In the genomic region with DNA sequence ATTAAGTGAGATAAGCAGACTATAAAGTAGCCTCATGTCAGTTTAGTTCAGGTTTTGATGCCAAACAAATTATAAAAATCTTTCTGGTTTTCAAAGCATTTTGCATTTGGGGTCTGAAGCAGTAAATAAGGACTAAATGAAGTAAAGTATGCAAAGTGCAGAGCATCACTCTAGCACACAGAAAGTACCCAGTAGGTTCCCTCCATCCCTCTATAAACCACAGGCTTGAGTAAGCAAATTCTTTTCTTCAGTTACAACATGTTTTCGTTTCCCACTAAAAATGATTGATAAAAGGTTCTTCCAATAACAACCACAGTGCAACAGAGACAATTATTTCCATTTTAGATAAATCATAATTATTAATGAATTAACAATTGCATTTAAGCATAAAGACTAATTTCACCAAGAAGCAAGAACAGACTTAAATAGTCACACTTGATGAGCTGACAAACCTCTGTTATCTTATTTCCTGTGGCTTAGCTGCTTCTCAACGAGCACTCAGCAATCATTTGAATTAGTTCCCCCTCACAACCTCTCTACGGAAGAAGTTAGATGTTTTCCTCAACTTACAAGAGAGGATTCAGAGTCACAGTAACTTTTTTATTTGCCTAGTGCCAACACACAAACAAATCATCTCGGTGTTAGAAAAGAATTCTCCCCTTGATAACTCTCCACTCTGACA, we compare ENCODE assay signal across 10 cellular contexts.
DNase-seq lines count a peak whose midpoint lies in the region; ATAC-seq and TF ChIP-seq lines count a peak whose summit lies in the region.
"Had no signal": no experiment of that assay in that cellular context is flagged by ENCODE, and none has a peak within 500 bp of the region (broad histone marks: within the 10 kb centered on the region; RNA-seq: fewer than 3 reads in every experiment).

No MANE protein-coding gene starts in this region.

- 11 to 28% (median 15%) methylated on average over 4 of the region's 4 CpGs for WGBS in spleen, 5 donors

- peak overlapping the region; percentile 66 for H3K27ac Mint-ChIP-seq in activated T-helper 2 cell treated with anti-CD3 and anti-CD28 coated beads, Interferon-gamma antibody, Interleukin-2, Interleukin-4, amounts not matched to agents 10 μg/mL and 5 μg/mL and 100 μg/mL, durations not matched to agents 14 hours and 24 hours and 36 hours

- peak overlapping the region in 1 of 8 donors; percentile 29 for H3K27ac ChIP-seq in spleen
- H3K27ac ChIP-seq: gastrocnemius medialis had no signal

- TF ChIP-seq CTCF in GM10266 (IDR thresholded peaks at IDR 0.05; ENCODE audit: control insufficient read depth, insufficient read depth, low read depth, missing control alignments) (no peak), spleen (IDR thresholded peaks at IDR 0.05 in 8 of 11, conservative IDR thresholded peaks at IDR 0.05 in 3 of 11) (no peak)

- H3K4me1 Mint-ChIP-seq in activated T-helper 2 cell treated with anti-CD3 and anti-CD28 coated beads, Interferon-gamma antibody, Interleukin-2, Interleukin-4, amounts not matched to agents 10 μg/mL and 5 μg/mL and 100 μg/mL, durations not matched to agents 14 hours and 24 hours and 36 hours (ENCODE audit: low read depth), result peaks cover 59% of the 10 kb centered on the region

- no peaks in the 10 kb centered on the region for H3K27me3 ChIP-seq in spleen (replicated peaks in 1 of 7)
- H3K27me3 ChIP-seq: gastrocnemius medialis had no signal

- peaks cover 0 to 56% (median 21%) of the 10 kb centered on the region in 6 donors for H3K36me3 ChIP-seq in spleen
- H3K36me3 ChIP-seq: gastrocnemius medialis had no signal

- no peak overlapping the region for H3K4me3 Mint-ChIP-seq in activated T-helper 2 cell treated with anti-CD3 and anti-CD28 coated beads, Interferon-gamma antibody, Interleukin-2, Interleukin-4, amounts not matched to agents 10 μg/mL and 5 μg/mL and 100 μg/mL, durations not matched to agents 14 hours and 24 hours and 36 hours (ENCODE audit: low read depth)

- ATAC-seq in GM19455 (IDR thresholded peaks at IDR 0.05; ENCODE audit: unreplicated experiment) (peak; percentile 63), HG03159 (IDR thresholded peaks at IDR 0.05; ENCODE audit: unreplicated experiment) (peak; percentile 59)
- ATAC-seq: gastrocnemius medialis, sciatic nerve had no signal

- no peaks in the 10 kb centered on the region for H3K27me3 Mint-ChIP-seq in activated T-helper 2 cell treated with anti-CD3 and anti-CD28 coated beads, Interferon-gamma antibody, Interleukin-2, Interleukin-4, amounts not matched to agents 10 μg/mL and 5 μg/mL and 100 μg/mL, durations not matched to agents 14 hours and 24 hours and 36 hours (ENCODE audit: low read depth)

- intact Hi-C loops in activated T-helper 2 cell treated with anti-CD3 and anti-CD28 coated beads, Interferon-gamma antibody, Interleukin-2, Interleukin-4, amounts not matched to agents 10 μg/mL and 5 μg/mL and 100 μg/mL, durations not matched to agents 14 hours and 24 hours and 36 hours (cut with micrococcal nuclease), result loop anchor here (5.0 kb wide), 2 partner anchors 66 to 134 kb away; no protein-coding TSS in a partner anchor
- intact Hi-C loops in spleen (cut with DNase I; ENCODE audit: low total_unique reads), result no loop called here

- H3K9me3 ChIP-seq in spleen, result peaks cover 0 to 3% (median 0%) of the 10 kb centered on the region in 8 donors
- H3K9me3 ChIP-seq: gastrocnemius medialis had no signal

- peaks cover 62% of the 10 kb centered on the region for H3K36me3 Mint-ChIP-seq in activated T-helper 2 cell treated with anti-CD3 and anti-CD28 coated beads, Interferon-gamma antibody, Interleukin-2, Interleukin-4, amounts not matched to agents 10 μg/mL and 5 μg/mL and 100 μg/mL, durations not matched to agents 14 hours and 24 hours and 36 hours (ENCODE audit: low read depth)

- H3K4me3 ChIP-seq in spleen, result no peak overlapping the region
- H3K4me3 ChIP-seq: gastrocnemius medialis had no signal

- peaks cover 4% of the 10 kb centered on the region for H3K9me3 Mint-ChIP-seq in activated T-helper 2 cell treated with anti-CD3 and anti-CD28 coated beads, Interferon-gamma antibody, Interleukin-2, Interleukin-4, amounts not matched to agents 10 μg/mL and 5 μg/mL and 100 μg/mL, durations not matched to agents 14 hours and 24 hours and 36 hours

- DNase-seq in GM10266 (ENCODE audit: extremely low spot score) (peak; percentile 21), NCI-H82 treated with DMSO at 0.1 percent for 48 hours (lab: John Stamatoyannopoulos, UW; ENCODE audit: unreplicated experiment) (no peak), nucleus accumbens (lab: John Stamatoyannopoulos, UW) (no peak), spleen (no peak)
- no peak for DNase-seq in activated T-helper 2 cell treated with anti-CD3 and anti-CD28 coated beads, Interferon-gamma antibody, Interleukin-2, Interleukin-4, amounts not matched to agents 10 μg/mL and 5 μg/mL and 100 μg/mL, durations not matched to agents 14 hours and 24 hours and 36 hours (ENCODE audit: low spot score)
- no peak for DNase-seq in activated naive CD4-positive, alpha-beta T cell (lab: John Stamatoyannopoulos, UW)
- DNase-seq: gastrocnemius medialis had no signal

- H3K4me1 ChIP-seq in spleen, result peaks cover 0 to 22% (median 9%) of the 10 kb centered on the region in 6 donors
- H3K4me1 ChIP-seq: gastrocnemius medialis had no signal

- TF ChIP-seq POLR2A in spleen (IDR thresholded peaks at IDR 0.05), result no peak
